8 cellular contexts compared by ENCODE assay signal in genomic region chr12:25387136-25388050, GRCh38.
A peak's percentile ranks its signal among the peaks of the same experiment; 100 is the strongest.
DNase-seq lines count a peak whose midpoint lies in the region; ATAC-seq, FAIRE-seq and TF ChIP-seq lines count a peak whose summit lies in the region.

No MANE protein-coding gene starts in this region.

- TF ChIP-seq CTCF in fibroblast of pulmonary artery (IDR thresholded peaks at IDR 0.05; ENCODE audit: low read length, missing control alignments), result peak; percentile 83
- peak; percentile 84 for TF ChIP-seq CTCF in natural killer cell (IDR thresholded peaks at IDR 0.05)

- peak; percentile 13 to 28 (median 22) for ATAC-seq in natural killer cell
- ATAC-seq in stimulated activated effector memory CD8-positive, alpha-beta T cell treated with anti-CD3 and anti-CD28 coated beads, Interleukin-12 subunit alpha, Interleukin-12 subunit beta, amount 100 ng/mL, for 72 hours, result no peak

- peak overlapping the region; percentile 81 for H3K4me3 ChIP-seq in fibroblast of pulmonary artery (replicated peaks; ENCODE audit: low read depth, low read length)

- peak; percentile 71 for FAIRE-seq in RCC 7860 (lab: Jason Lieb, UNC)

- H3K36me3 Mint-ChIP-seq in activated T-helper 1 cell treated with anti-CD3 and anti-CD28 coated beads, Interleukin-12 subunit alpha, Interleukin-12 subunit beta, Interleukin-2, Interleukin-4 antibody, amounts not matched to agents 30 ng/mL and 10 ng/mL and 1 ng/mL, durations not matched to agents 14 hours and 24 hours and 36 hours (ENCODE audit: low read depth), result peaks cover 9% of the 10 kb centered on the region
- H3K36me3 Mint-ChIP-seq in natural killer cell, result no peaks in the 10 kb centered on the region
- peaks cover 17% of the 10 kb centered on the region for H3K36me3 Mint-ChIP-seq in stimulated activated effector memory CD8-positive, alpha-beta T cell treated with anti-CD3 and anti-CD28 coated beads, Interleukin-12 subunit alpha, Interleukin-12 subunit beta, amount 100 ng/mL, for 72 hours

- intact Hi-C loops in activated T-helper 1 cell treated with anti-CD3 and anti-CD28 coated beads, Interleukin-12 subunit alpha, Interleukin-12 subunit beta, Interleukin-2, Interleukin-4 antibody, amounts not matched to agents 30 ng/mL and 10 ng/mL and 1 ng/mL, durations not matched to agents 14 hours and 24 hours and 36 hours (cut with micrococcal nuclease), result loop anchor here (1.0 to 2.0 kb wide), 8 partner anchors 137 to 642 kb away; partner anchors contain the start of genes DNAI7, ETFRF1 and KRAS
- intact Hi-C loops in natural killer cell (cut with micrococcal nuclease), result loop anchor here (1.0 kb wide), 5 partner anchors 61 to 396 kb away; no protein-coding TSS in a partner anchor

- DNase-seq in activated gamma-delta T cell treated with Interleukin-2 at 50 U/mL for 16 hours, result peak; percentile 79
- no peak for DNase-seq in activated gamma-delta T cell (lab: John Stamatoyannopoulos, UW)
- peak; percentile 90 to 92 for DNase-seq in Kasumi-1 (lab: John Stamatoyannopoulos, UW)
- peak; percentile 67 for DNase-seq in RCC 7860 (ENCODE audit: low spot score)
- peak; percentile 73 for DNase-seq in activated T-helper 1 cell treated with anti-CD3 and anti-CD28 coated beads, Interleukin-12 subunit alpha, Interleukin-12 subunit beta, Interleukin-2, Interleukin-4 antibody, amounts not matched to agents 30 ng/mL and 10 ng/mL and 1 ng/mL, durations not matched to agents 14 hours and 24 hours and 36 hours (ENCODE audit: low spot score)
- peak; percentile 94 for DNase-seq in fibroblast of pulmonary artery (ENCODE audit: low read depth)
- DNase-seq in natural killer cell, result peak; percentile 60
- DNase-seq in stimulated activated effector memory CD8-positive, alpha-beta T cell treated with anti-CD3 and anti-CD28 coated beads, Interleukin-12 subunit alpha, Interleukin-12 subunit beta, amount 100 ng/mL, for 72 hours (ENCODE audit: low spot score in 2 of 2), result peak; percentile 71 to 85

- peaks cover 2% of the 10 kb centered on the region for H3K9me3 Mint-ChIP-seq in activated T-helper 1 cell treated with anti-CD3 and anti-CD28 coated beads, Interleukin-12 subunit alpha, Interleukin-12 subunit beta, Interleukin-2, Interleukin-4 antibody, amounts not matched to agents 30 ng/mL and 10 ng/mL and 1 ng/mL, durations not matched to agents 14 hours and 24 hours and 36 hours
- no peaks in the 10 kb centered on the region for H3K9me3 Mint-ChIP-seq in natural killer cell
- H3K9me3 Mint-ChIP-seq in stimulated activated effector memory CD8-positive, alpha-beta T cell treated with anti-CD3 and anti-CD28 coated beads, Interleukin-12 subunit alpha, Interleukin-12 subunit beta, amount 100 ng/mL, for 72 hours, result no peaks in the 10 kb centered on the region

- H3K4me3 Mint-ChIP-seq in activated T-helper 1 cell treated with anti-CD3 and anti-CD28 coated beads, Interleukin-12 subunit alpha, Interleukin-12 subunit beta, Interleukin-2, Interleukin-4 antibody, amounts not matched to agents 30 ng/mL and 10 ng/mL and 1 ng/mL, durations not matched to agents 14 hours and 24 hours and 36 hours, result peak overlapping the region; percentile 89
- H3K4me3 Mint-ChIP-seq in natural killer cell, result peak overlapping the region; percentile 97
- peak overlapping the region; percentile 88 for H3K4me3 Mint-ChIP-seq in stimulated activated effector memory CD8-positive, alpha-beta T cell treated with anti-CD3 and anti-CD28 coated beads, Interleukin-12 subunit alpha, Interleukin-12 subunit beta, amount 100 ng/mL, for 72 hours

- H3K27ac Mint-ChIP-seq in activated T-helper 1 cell treated with anti-CD3 and anti-CD28 coated beads, Interleukin-12 subunit alpha, Interleukin-12 subunit beta, Interleukin-2, Interleukin-4 antibody, amounts not matched to agents 30 ng/mL and 10 ng/mL and 1 ng/mL, durations not matched to agents 14 hours and 24 hours and 36 hours, result peak overlapping the region; percentile 59
- peak overlapping the region; percentile 99 to 100 for H3K27ac Mint-ChIP-seq in natural killer cell
- H3K27ac Mint-ChIP-seq in stimulated activated effector memory CD8-positive, alpha-beta T cell treated with anti-CD3 and anti-CD28 coated beads, Interleukin-12 subunit alpha, Interleukin-12 subunit beta, amount 100 ng/mL, for 72 hours, result peak overlapping the region; percentile 98

- H3K27me3 Mint-ChIP-seq in activated T-helper 1 cell treated with anti-CD3 and anti-CD28 coated beads, Interleukin-12 subunit alpha, Interleukin-12 subunit beta, Interleukin-2, Interleukin-4 antibody, amounts not matched to agents 30 ng/mL and 10 ng/mL and 1 ng/mL, durations not matched to agents 14 hours and 24 hours and 36 hours (ENCODE audit: insufficient read depth), result peaks cover 2% of the 10 kb centered on the region
- no peaks in the 10 kb centered on the region for H3K27me3 Mint-ChIP-seq in natural killer cell (ENCODE audit: low read depth in 2 of 2)

- peaks cover 61% of the 10 kb centered on the region for H3K4me1 Mint-ChIP-seq in activated T-helper 1 cell treated with anti-CD3 and anti-CD28 coated beads, Interleukin-12 subunit alpha, Interleukin-12 subunit beta, Interleukin-2, Interleukin-4 antibody, amounts not matched to agents 30 ng/mL and 10 ng/mL and 1 ng/mL, durations not matched to agents 14 hours and 24 hours and 36 hours (ENCODE audit: low read depth)
- peaks cover 25 to 38% of the 10 kb centered on the region in 2 donors for H3K4me1 Mint-ChIP-seq in natural killer cell
- peaks cover 34% of the 10 kb centered on the region for H3K4me1 Mint-ChIP-seq in stimulated activated effector memory CD8-positive, alpha-beta T cell treated with anti-CD3 and anti-CD28 coated beads, Interleukin-12 subunit alpha, Interleukin-12 subunit beta, amount 100 ng/mL, for 72 hours
